Comparison of ENCODE assay signal across 19 cellular contexts in genomic region chrX:44267116-44267515, GRCh38.
DNase-seq lines count a peak whose midpoint lies in the region; ATAC-seq and TF ChIP-seq lines count a peak whose summit lies in the region.
"Had no signal": no experiment of that assay in that cellular context is flagged by ENCODE, and none has a peak within 500 bp of the region (broad histone marks: within the 10 kb centered on the region; RNA-seq: fewer than 3 reads in every experiment).

No MANE protein-coding gene starts in this region.

- no peaks in the 10 kb centered on the region for H3K9me3 Mint-ChIP-seq in natural killer cell
- no peaks in the 10 kb centered on the region for H3K9me3 Mint-ChIP-seq in natural killer cell treated with Interleukin-12 subunit alpha and Interleukin-12 subunit beta and Interleukin-15 and Interleukin-18, amount 100 ng/mL, for 72 hours
- H3K9me3 Mint-ChIP-seq: CD4-positive, alpha-beta memory T cell; HFFc6 had no signal

- peak overlapping the region; percentile 61 to 74 for H3K27ac Mint-ChIP-seq in natural killer cell
- no peak overlapping the region for H3K27ac Mint-ChIP-seq in natural killer cell treated with Interleukin-12 subunit alpha and Interleukin-12 subunit beta and Interleukin-15 and Interleukin-18, amount 100 ng/mL, for 72 hours
- H3K27ac Mint-ChIP-seq: CD14-positive monocyte, HFFc6 had no signal

- DNase-seq in natural killer cell (no peak), astrocyte of the hippocampus (ENCODE audit: low read depth, low spot score) (peak; percentile 53), fibroblast of the aortic adventitia (ENCODE audit: low read depth) (peak; percentile 3), retinal pigment epithelial cell (ENCODE audit: low read depth) (peak; percentile 73), NCI-H2081 treated with DMSO at 0.1 percent for 48 hours (lab: John Stamatoyannopoulos, UW) (no peak)
- DNase-seq in natural killer cell treated with Interleukin-12 subunit alpha and Interleukin-12 subunit beta and Interleukin-15 and Interleukin-18, amount 100 ng/mL, for 72 hours (ENCODE audit: low spot score), result no peak
- DNase-seq: CD4-positive, alpha-beta memory T cell; DMS153; DMS79 treated with DMSO at 0.1 percent for 48 hours; GF-D8; GOT3; H7; HFFc6 had no signal

- H3K27me3 Mint-ChIP-seq in natural killer cell (ENCODE audit: low read depth in 2 of 2), result peaks cover 0 to 9% of the 10 kb centered on the region in 2 donors
- peaks cover 0 to 3% of the 10 kb centered on the region in 2 donors for H3K27me3 Mint-ChIP-seq in natural killer cell treated with Interleukin-12 subunit alpha and Interleukin-12 subunit beta and Interleukin-15 and Interleukin-18, amount 100 ng/mL, for 72 hours
- H3K27me3 Mint-ChIP-seq: CD4-positive, alpha-beta memory T cell had no signal

- no peak overlapping the region for H3K4me3 Mint-ChIP-seq in natural killer cell
- H3K4me3 Mint-ChIP-seq in natural killer cell treated with Interleukin-12 subunit alpha and Interleukin-12 subunit beta and Interleukin-15 and Interleukin-18, amount 100 ng/mL, for 72 hours, result no peak overlapping the region
- H3K4me3 Mint-ChIP-seq: CD14-positive monocyte, HFFc6 had no signal

- ATAC-seq in natural killer cell (peak; percentile 63 to 69 (median 68)), GM21717 (IDR thresholded peaks at IDR 0.05; ENCODE audit: unreplicated experiment) (no peak), HG03432 (IDR thresholded peaks at IDR 0.05; ENCODE audit: unreplicated experiment) (no peak)
- ATAC-seq in natural killer cell treated with Interleukin-12 subunit alpha and Interleukin-12 subunit beta and Interleukin-15 and Interleukin-18, amount 100 ng/mL, for 72 hours, result no peak
- ATAC-seq: A549, HCT116 had no signal

- TF ChIP-seq CTCF in natural killer cell (IDR thresholded peaks at IDR 0.05), result no peak
- no peak for TF ChIP-seq CTCF in fibroblast of the aortic adventitia (IDR thresholded peaks at IDR 0.05; ENCODE audit: insufficient read depth, low read length)
- no peak for TF ChIP-seq CTCF in retinal pigment epithelial cell (conservative IDR thresholded peaks at IDR 0.05; ENCODE audit: low read depth, low read length)

- peaks cover 16 to 37% of the 10 kb centered on the region in 2 donors for H3K4me1 Mint-ChIP-seq in natural killer cell
- peaks cover 4 to 11% of the 10 kb centered on the region in 2 donors for H3K4me1 Mint-ChIP-seq in natural killer cell treated with Interleukin-12 subunit alpha and Interleukin-12 subunit beta and Interleukin-15 and Interleukin-18, amount 100 ng/mL, for 72 hours (ENCODE audit: low read depth in 2 of 2)
- H3K4me1 Mint-ChIP-seq: CD14-positive monocyte had no signal

- intact Hi-C loops in natural killer cell (cut with micrococcal nuclease), result loop anchor here (2.0 kb wide), 1 partner anchor 14 kb away; no protein-coding TSS in a partner anchor

- H3K4me3 ChIP-seq in fibroblast of the aortic adventitia (ENCODE audit: low read depth, low read length) (no peak overlapping the region), retinal pigment epithelial cell (ENCODE audit: low read length) (no peak overlapping the region)
- H3K4me3 ChIP-seq: A549, BLaER1 had no signal

- H3K36me3 Mint-ChIP-seq in natural killer cell, result no peaks in the 10 kb centered on the region
- H3K36me3 Mint-ChIP-seq in natural killer cell treated with Interleukin-12 subunit alpha and Interleukin-12 subunit beta and Interleukin-15 and Interleukin-18, amount 100 ng/mL, for 72 hours, result no peaks in the 10 kb centered on the region
- H3K36me3 Mint-ChIP-seq: CD14-positive monocyte had no signal

Comparison
In these comparisons a context has a peak if more than half of its experiments do, and no peak if none do; other contexts are left out.
1. ATAC-seq: peak in natural killer cell (3 of 3); none in natural killer cell treated with Interleukin-12 subunit alpha and Interleukin-12 subunit beta and Interleukin-15 and Interleukin-18, amount 100 ng/mL, for 72 hours (0 of 2), GM21717 (single experiment) and HG03432 (single experiment).
2. H3K27ac Mint-ChIP-seq: peak in natural killer cell (2 of 2); none in natural killer cell treated with Interleukin-12 subunit alpha and Interleukin-12 subunit beta and Interleukin-15 and Interleukin-18, amount 100 ng/mL, for 72 hours (0 of 2).
3. DNase-seq: peak in astrocyte of the hippocampus (single experiment), fibroblast of the aortic adventitia (single experiment) and retinal pigment epithelial cell (single experiment); none in natural killer cell (single experiment), natural killer cell treated with Interleukin-12 subunit alpha and Interleukin-12 subunit beta and Interleukin-15 and Interleukin-18, amount 100 ng/mL, for 72 hours (single experiment) and NCI-H2081 treated with DMSO at 0.1 percent for 48 hours (single experiment).